1 cellular context compared by ENCODE assay signal in the genomic region with DNA sequence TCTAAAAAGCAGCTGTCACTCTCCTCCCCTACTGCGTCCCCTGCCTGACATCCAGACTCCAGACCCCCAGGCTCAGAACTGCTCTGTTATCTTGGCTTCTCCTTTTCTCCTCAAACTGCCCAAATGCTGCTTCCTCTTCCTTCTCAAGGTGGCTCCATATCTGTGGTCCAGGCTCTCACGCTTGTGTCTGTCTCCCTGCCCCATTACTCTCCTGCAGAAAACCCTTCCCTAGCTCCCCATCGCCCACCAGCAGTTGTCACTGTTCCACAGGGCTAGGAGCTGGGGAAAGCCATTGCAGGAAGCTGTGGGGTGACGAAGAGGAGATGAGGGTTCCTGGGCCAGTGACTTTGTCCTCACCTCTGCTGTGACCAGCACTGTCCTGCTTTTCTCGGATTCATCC.
TF ChIP-seq lines count a peak whose summit lies in the region.

No MANE protein-coding gene starts in this region.

TF ChIP-seq in GM23338, 12 proteins besides CTCF, POLR2A, EP300 and RAD21 (continued from another document):
- peak; percentile 62; the same call in 1 of the 2 replicates for TF ChIP-seq ZNF462 (CRISPR knock-in tag; IDR thresholded peaks at IDR 0.05)
